Comparison of ENCODE assay signal across 1 cellular context in genomic region chr2:30688956-30689401, GRCh38.
TF ChIP-seq lines count a peak whose summit lies in the region.

No MANE protein-coding gene starts in this region.

TF ChIP-seq in IMR-90, 13 proteins besides CTCF, POLR2A, EP300 and RAD21 (continued from another document):
- TF ChIP-seq ELK1 (IDR thresholded peaks at IDR 0.05; ENCODE audit: borderline replicate concordance, low read depth, low read length) (no peak), NFE2L2 (IDR thresholded peaks at IDR 0.05; ENCODE audit: low read depth, low read length) (no peak)
